ENCODE assay signal across 8 cellular contexts in genomic region chr1:44819594-44820327, GRCh38. TPM values are rescaled to one million over a fixed set of nuclear protein-coding genes. Genes with fewer than 3 reads are reported as not detected.
DNase-seq lines count a peak whose midpoint lies in the region; ATAC-seq, FAIRE-seq and TF ChIP-seq lines count a peak whose summit lies in the region.

No MANE protein-coding gene starts in this region.

- H3K79me2 ChIP-seq in neural progenitor cell (ENCODE audit: low read depth): no peaks in the 10 kb centered on the region

- peak; percentile 79 for DNase-seq in BJ (ENCODE audit: low read depth)
- DNase-seq in GM19239 (ENCODE audit: insufficient read length, low spot score): peak; percentile 88
- DNase-seq in RPMI8226: peak; percentile 89
- DNase-seq in activated gamma-delta T cell treated with Interleukin-2 at 50 U/mL for 16 hours: peak; percentile 74
- DNase-seq in foreskin fibroblast: peak; percentile 92 to 94
- DNase-seq in neural progenitor cell (ENCODE audit: low spot score): peak; percentile 93

- H3F3A ChIP-seq in neural progenitor cell (ENCODE audit: low read depth): peaks cover 31% of the 10 kb centered on the region

- H3K36me3 ChIP-seq in BJ (ENCODE audit: control insufficient read depth, insufficient read depth, low read length) (peaks cover 5% of the 10 kb centered on the region), neural progenitor cell (no peaks in the 10 kb centered on the region), subcutaneous abdominal adipose tissue (ENCODE audit: control insufficient read depth in 5 of 5, insufficient read depth in 5 of 5, low read length in 5 of 5) (peaks cover 0 to 7% (median 2%) of the 10 kb centered on the region in 5 donors)

- TF ChIP-seq CTCF in BJ (IDR thresholded peaks at IDR 0.05; ENCODE audit: insufficient read depth, low read depth, low read length) (no peak), foreskin fibroblast (IDR thresholded peaks at IDR 0.05; ENCODE audit: low read depth, low read length) (no peak), neural progenitor cell (IDR thresholded peaks at IDR 0.05) (peak; percentile 22)

- POLR2A ChIA-PET in BJ (lab: Charles Lee): interaction anchor here (0.7 to 1.4 kb wide), 6 partner anchors 8 to 702 kb away, joined by 3 to 12 read pairs (median 4); partner anchors contain the start of genes BTBD19, DYNLT4 and PLK3

- ATAC-seq in HG03439 (IDR thresholded peaks at IDR 0.05; ENCODE audit: unreplicated experiment): peak; percentile 79

- peak overlapping the region; percentile 100 for H3K27ac ChIP-seq in neural progenitor cell
- peak overlapping the region; percentile 73 for H3K27ac ChIP-seq in subcutaneous abdominal adipose tissue (ENCODE audit: low read depth, low read length)

- H3K27me3 ChIP-seq in BJ (ENCODE audit: control insufficient read depth, insufficient read depth, low read length) (no peaks in the 10 kb centered on the region), neural progenitor cell (no peaks in the 10 kb centered on the region), subcutaneous abdominal adipose tissue (ENCODE audit: control insufficient read depth in 5 of 5, insufficient read depth in 4 of 5, low read length in 5 of 5) (no peaks in the 10 kb centered on the region)

- peak overlapping the region; percentile 78 for H2AFZ ChIP-seq in neural progenitor cell (replicated peaks)

- H3K4me2 ChIP-seq in neural progenitor cell: peak overlapping the region; percentile 71

- peaks cover 8% of the 10 kb centered on the region for H3K36me3 Mint-ChIP-seq in neural progenitor cell

- peaks cover 32% of the 10 kb centered on the region for H3K4me1 Mint-ChIP-seq in neural progenitor cell

- CTCF ChIA-PET in BJ (lab: Yijun Ruan, JAX): interaction anchor here (0.6 to 4.1 kb wide), 11 partner anchors 9 to 167 kb away, joined by 3 to 23 read pairs (median 6); partner anchors contain the start of genes BTBD19 and PLK3

- peaks cover 17% of the 10 kb centered on the region for H3K27me3 Mint-ChIP-seq in neural progenitor cell (ENCODE audit: insufficient read depth, low read depth)

- H3K9ac ChIP-seq in neural progenitor cell: peak overlapping the region; percentile 93
- H3K9ac ChIP-seq in subcutaneous abdominal adipose tissue (ENCODE audit: low read length in 5 of 5): peak overlapping the region; percentile 74 to 97 (median 79)

- peaks cover 11% of the 10 kb centered on the region for H3K9me3 Mint-ChIP-seq in neural progenitor cell

- peak overlapping the region; percentile 100 for H3K27ac Mint-ChIP-seq in neural progenitor cell

- no peaks in the 10 kb centered on the region for H4K20me1 ChIP-seq in neural progenitor cell (ENCODE audit: low read depth)

- FAIRE-seq in GM19239 (lab: Jason Lieb, UNC): peak; percentile 100

- H3K9me3 ChIP-seq in neural progenitor cell (ENCODE audit: low read depth) (no peaks in the 10 kb centered on the region), subcutaneous abdominal adipose tissue (ENCODE audit: control insufficient read depth in 5 of 5, low read length in 5 of 5) (no peaks in the 10 kb centered on the region)

- H3K4me3 ChIP-seq in BJ (ENCODE audit: low read depth, low read length) (peak overlapping the region; percentile 38), foreskin fibroblast (ENCODE audit: low read depth in 1 of 2, low read length in 2 of 2) (peak overlapping the region; percentile 38 to 66), neural progenitor cell (peak overlapping the region; percentile 39), subcutaneous abdominal adipose tissue (ENCODE audit: low read depth in 1 of 5, low read length in 5 of 5) (peak overlapping the region; percentile 75 to 94 (median 81))

- H3K4me3 Mint-ChIP-seq in neural progenitor cell: peak overlapping the region; percentile 80

- H3K4me1 ChIP-seq in neural progenitor cell (peaks cover 8% of the 10 kb centered on the region), subcutaneous abdominal adipose tissue (ENCODE audit: control insufficient read depth in 5 of 5, insufficient read depth in 5 of 5, low read length in 5 of 5) (peaks cover 3 to 23% (median 19%) of the 10 kb centered on the region in 5 donors)

RNA-seq across cellular contexts. Expression of gene BTBD19, which starts 11.4 kb away (rescaled TPM):
- polyA plus RNA-seq in BJ (2011; rRNA removed): 18.0 and 25.7 TPM in 2 replicates
- 13.2 and 16.0 TPM in 2 replicates for polyA minus RNA-seq in BJ (2011; rRNA and poly(A)+ RNA removed)
- 1.4 and 1.7 TPM in 2 replicates for total RNA-seq in neural progenitor cell (ENCODE audit: low replicate concordance)

RNA-seq across cellular contexts. Expression of gene DYNLT4, which starts 12.6 kb away (rescaled TPM):
- 0.26 TPM in 1 of 2 replicates, not detected in the other for polyA plus RNA-seq in BJ (2011; rRNA removed)
- not detected in 2 replicates for polyA minus RNA-seq in BJ (2011; rRNA and poly(A)+ RNA removed)
- not detected in 2 replicates for total RNA-seq in neural progenitor cell (ENCODE audit: low replicate concordance)

RNA-seq across cellular contexts. Expression of gene PLK3, which starts 19.6 kb away (rescaled TPM):
- 25.9 and 45.9 TPM in 2 replicates for polyA plus RNA-seq in BJ (2011; rRNA removed)
- polyA minus RNA-seq in BJ (2011; rRNA and poly(A)+ RNA removed): 23.5 and 34.4 TPM in 2 replicates
- total RNA-seq in neural progenitor cell (ENCODE audit: low replicate concordance): 2.2 and 6.6 TPM in 2 replicates

RNA-seq across cellular contexts. Expression of gene PTCH2, which starts 23.3 kb away (rescaled TPM):
- 0.12 and 0.17 TPM in 2 replicates for polyA plus RNA-seq in BJ (2011; rRNA removed)
- 0.05 and 0.09 TPM in 2 replicates for polyA minus RNA-seq in BJ (2011; rRNA and poly(A)+ RNA removed)
- total RNA-seq in neural progenitor cell (ENCODE audit: low replicate concordance): 0.09 TPM in 1 of 2 replicates, not detected in the other

RNA-seq across cellular contexts. Expression of gene BEST4, which starts 31.8 kb away (rescaled TPM):
- polyA plus RNA-seq in BJ (2011; rRNA removed): 0.16 and 0.22 TPM in 2 replicates
- not detected in 2 replicates for polyA minus RNA-seq in BJ (2011; rRNA and poly(A)+ RNA removed)
- total RNA-seq in neural progenitor cell (ENCODE audit: low replicate concordance): 0.65 and 0.84 TPM in 2 replicates

Comparison
In these comparisons a context has a peak if more than half of its experiments do, and no peak if none do; other contexts are left out.
1. Peak in every context shown above with its lines: DNase-seq, ATAC-seq, H3K4me3 ChIP-seq and H3K27ac ChIP-seq.